ENCODE assay signal across 9 cellular contexts in the genomic region with DNA sequence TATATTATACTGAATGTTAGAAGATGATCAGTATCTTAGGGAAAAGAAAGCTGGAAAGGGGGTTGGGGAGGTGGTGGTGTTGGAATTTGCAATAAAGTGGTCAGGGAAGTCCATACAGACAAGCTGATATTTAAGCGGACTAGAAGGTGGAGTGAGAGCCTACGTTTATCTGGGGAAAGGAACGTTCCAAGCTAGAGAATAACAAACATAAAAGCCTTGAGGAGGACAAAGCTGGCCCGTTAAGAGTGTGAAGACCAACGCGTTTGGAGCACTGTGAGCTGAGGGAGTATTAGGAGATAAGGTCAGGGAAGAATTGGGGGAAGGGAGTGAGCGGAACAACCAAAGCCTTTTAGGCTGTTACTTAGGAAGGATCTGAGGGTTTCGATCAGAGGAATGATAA. TPM values are rescaled to one million over a fixed set of nuclear protein-coding genes. Genes with fewer than 3 reads are reported as not detected.
DNase-seq lines count a peak whose midpoint lies in the region; ATAC-seq, FAIRE-seq and TF ChIP-seq lines count a peak whose summit lies in the region.
"Had no signal": no experiment of that assay in that cellular context is flagged by ENCODE, and none has a peak within 500 bp of the region (broad histone marks: within the 10 kb centered on the region; RNA-seq: fewer than 3 reads in every experiment).

No MANE protein-coding gene starts in this region.

- peak overlapping the region; percentile 82 to 99 (median 91) for H3K4me2 ChIP-seq in BLaER1 treated with 17β-estradiol and CSF1 and Interleukin-3, amounts not matched to agents 10 nM and 100 nM
- H3K4me2 ChIP-seq in Loucy (ENCODE audit: low read depth, low read length, poor library complexity, severe bottlenecking): peak overlapping the region; percentile 93

- ATAC-seq in natural killer cell treated with Interleukin-12 subunit alpha and Interleukin-12 subunit beta and Interleukin-15 and Interleukin-18, amount 100 ng/mL, for 72 hours: no peak

- no peaks in the 10 kb centered on the region for H3K9me3 Mint-ChIP-seq in natural killer cell treated with Interleukin-12 subunit alpha and Interleukin-12 subunit beta and Interleukin-15 and Interleukin-18, amount 100 ng/mL, for 72 hours

- H3K4me1 Mint-ChIP-seq in natural killer cell treated with Interleukin-12 subunit alpha and Interleukin-12 subunit beta and Interleukin-15 and Interleukin-18, amount 100 ng/mL, for 72 hours (ENCODE audit: low read depth in 2 of 2): peaks cover 45 to 49% of the 10 kb centered on the region in 2 donors

- no peaks in the 10 kb centered on the region for H3K27me3 Mint-ChIP-seq in natural killer cell treated with Interleukin-12 subunit alpha and Interleukin-12 subunit beta and Interleukin-15 and Interleukin-18, amount 100 ng/mL, for 72 hours

- H3K9me2 ChIP-seq in Loucy (replicated peaks; ENCODE audit: low read depth, low read length): no peaks in the 10 kb centered on the region

- peaks cover 60 to 88% (median 82%) of the 10 kb centered on the region in 11 experiments for H4K20me1 ChIP-seq in BLaER1 treated with 17β-estradiol and CSF1 and Interleukin-3, amounts not matched to agents 10 nM and 100 nM
- peaks cover 78% of the 10 kb centered on the region for H4K20me1 ChIP-seq in Loucy (ENCODE audit: insufficient read depth, low read length, poor library complexity, severe bottlenecking)

- H3K27me3 ChIP-seq in BLaER1 treated with 17β-estradiol and CSF1 and Interleukin-3, amounts not matched to agents 10 nM and 100 nM: no peaks in the 10 kb centered on the region
- H3K27me3 ChIP-seq in Loucy (ENCODE audit: insufficient read depth, low read length, poor library complexity, severe bottlenecking) (no peaks in the 10 kb centered on the region), dorsolateral prefrontal cortex (no peaks in the 10 kb centered on the region)

- H3K36me3 ChIP-seq in BLaER1 treated with 17β-estradiol and CSF1 and Interleukin-3, amounts not matched to agents 10 nM and 100 nM: peaks cover 38 to 68% (median 51%) of the 10 kb centered on the region in 11 experiments
- H3K36me3 ChIP-seq in Loucy (ENCODE audit: insufficient read depth, low read length): peaks cover 8% of the 10 kb centered on the region; the same call in 1 of the 2 replicates

- 0 out of 2 replicates have a peak, but pooled peaks cover 4% of the 10 kb centered on the region for H3F3A ChIP-seq in Loucy (ENCODE audit: low read depth)

- H3K9me3 ChIP-seq in BLaER1 treated with 17β-estradiol and CSF1 and Interleukin-3, amounts not matched to agents 10 nM and 100 nM (replicated peaks in 1 of 11): no peaks in the 10 kb centered on the region
- no peaks in the 10 kb centered on the region for H3K9me3 ChIP-seq in Loucy (ENCODE audit: insufficient read depth, low read depth, low read length)

- intact Hi-C loops in dorsolateral prefrontal cortex (cut with DNase I): loop anchor here in 1 of 2 donors (2.0 kb wide), 1 partner anchor 51 kb away; the partner anchor contains the start of genes FTSJ3 and PSMC5

- peaks cover 19% of the 10 kb centered on the region for H3K36me3 Mint-ChIP-seq in natural killer cell treated with Interleukin-12 subunit alpha and Interleukin-12 subunit beta and Interleukin-15 and Interleukin-18, amount 100 ng/mL, for 72 hours

- peaks cover 37 to 69% (median 58%) of the 10 kb centered on the region in 10 experiments for H3K4me1 ChIP-seq in BLaER1 treated with 17β-estradiol and CSF1 and Interleukin-3, amounts not matched to agents 10 nM and 100 nM
- H3K4me1 ChIP-seq in Loucy (ENCODE audit: insufficient read depth, low read length, poor library complexity, severe bottlenecking): peaks cover 62% of the 10 kb centered on the region

- TF ChIP-seq CTCF in Loucy (conservative IDR thresholded peaks at IDR 0.05; ENCODE audit: low read length) (no peak), dorsolateral prefrontal cortex (IDR thresholded peaks at IDR 0.05 in 54 of 56, conservative IDR thresholded peaks at IDR 0.05 in 2 of 56; ENCODE audit: low read depth in 1 of 56, partially characterized antibody in 56 of 56) (no peak)

- peak overlapping the region; percentile 82 to 92 (median 86) for H3K4me3 ChIP-seq in BLaER1 treated with 17β-estradiol and CSF1 and Interleukin-3, amounts not matched to agents 10 nM and 100 nM
- H3K4me3 ChIP-seq in Loucy (ENCODE audit: low read length, poor library complexity, severe bottlenecking): peak overlapping the region; percentile 92
- H3K4me3 ChIP-seq in dorsolateral prefrontal cortex: peak overlapping the region in 58 of 59 donors; percentile 78 to 100 (median 95)

- peak overlapping the region; percentile 98 to 99 for H3K27ac Mint-ChIP-seq in natural killer cell treated with Interleukin-12 subunit alpha and Interleukin-12 subunit beta and Interleukin-15 and Interleukin-18, amount 100 ng/mL, for 72 hours

- H3K27ac ChIP-seq in BLaER1 treated with 17β-estradiol and CSF1 and Interleukin-3, amounts not matched to agents 10 nM and 100 nM: peak overlapping the region in 10 of 11 experiments; percentile 89 to 98 (median 94); a peak in 17 of 22 replicates
- H3K27ac ChIP-seq in dorsolateral prefrontal cortex: peak overlapping the region in 23 of 59 donors; percentile 12 to 99 (median 97)

- DNase-seq in dorsolateral prefrontal cortex (no peak), NCI-H2081 (lab: John Stamatoyannopoulos, UW) (no peak), HTR-8/SVneo (ENCODE audit: insufficient read length, low spot score) (no peak), HuH-7 (ENCODE audit: low spot score) (no peak), cerebellum (ENCODE audit: low spot score) (no peak)
- DNase-seq in natural killer cell treated with Interleukin-12 subunit alpha and Interleukin-12 subunit beta and Interleukin-15 and Interleukin-18, amount 100 ng/mL, for 72 hours (ENCODE audit: low spot score): no peak

- no peak for FAIRE-seq in HTR-8/SVneo (lab: Jason Lieb, UNC)
- FAIRE-seq: GM19239 had no signal

- no peak overlapping the region for H2AFZ ChIP-seq in Loucy (ENCODE audit: low read length)

- H3K9ac ChIP-seq in BLaER1 treated with 17β-estradiol and CSF1 and Interleukin-3, amounts not matched to agents 10 nM and 100 nM: peak overlapping the region; percentile 90 to 97 (median 94)
- H3K9ac ChIP-seq in Loucy (ENCODE audit: low read depth, low read length, poor library complexity, severe bottlenecking): peak overlapping the region; percentile 96

- H3K4me3 Mint-ChIP-seq in natural killer cell treated with Interleukin-12 subunit alpha and Interleukin-12 subunit beta and Interleukin-15 and Interleukin-18, amount 100 ng/mL, for 72 hours: peak overlapping the region; percentile 92

- H3K79me2 ChIP-seq in Loucy (ENCODE audit: insufficient read depth, low read length): peaks cover 92% of the 10 kb centered on the region

RNA-seq across cellular contexts. Expression of gene DDX42, which starts 1.4 kb away (rescaled TPM):
- total RNA-seq in dorsolateral prefrontal cortex: 100 to 1,000 TPM in 112 of 120 experiments, 10 to 100 TPM in 8; 85.7 to 168 (median 121) TPM
- total RNA-seq in natural killer cell treated with Interleukin-12 subunit alpha and Interleukin-12 subunit beta and Interleukin-15 and Interleukin-18, amount 100 ng/mL, for 72 hours: 100 to 1,000 TPM; 107 to 161 TPM
- 108 TPM for total RNA-seq in cerebellum

RNA-seq across cellular contexts. Expression of gene CCDC47, which starts 2.0 kb away (rescaled TPM):
- total RNA-seq in dorsolateral prefrontal cortex (100 to 1,000 TPM in 5 of 120 experiments, 10 to 100 TPM in 115; 60.4 to 109 (median 83.6) TPM), cerebellum (41.0 TPM)
- total RNA-seq in natural killer cell treated with Interleukin-12 subunit alpha and Interleukin-12 subunit beta and Interleukin-15 and Interleukin-18, amount 100 ng/mL, for 72 hours: 100 to 1,000 TPM in 1 of 2 donors, 10 to 100 TPM in 1; 72.6 to 102 TPM

RNA-seq across cellular contexts. Expression of gene STRADA, which starts 33.8 kb away (rescaled TPM):
- total RNA-seq in dorsolateral prefrontal cortex (100 to 1,000 TPM in 3 of 120 experiments, 10 to 100 TPM in 117; 47.3 to 105 (median 79.1) TPM), cerebellum (47.6 TPM)
- 10 to 100 TPM; 59.5 to 86.5 TPM for total RNA-seq in natural killer cell treated with Interleukin-12 subunit alpha and Interleukin-12 subunit beta and Interleukin-15 and Interleukin-18, amount 100 ng/mL, for 72 hours

RNA-seq across cellular contexts. Expression of gene PSMC5, which starts 51.8 kb away (rescaled TPM):
- 100 to 1,000 TPM in 115 of 120 experiments, 10 to 100 TPM in 5; 89.5 to 186 (median 136) TPM for total RNA-seq in dorsolateral prefrontal cortex
- total RNA-seq in natural killer cell treated with Interleukin-12 subunit alpha and Interleukin-12 subunit beta and Interleukin-15 and Interleukin-18, amount 100 ng/mL, for 72 hours: 100 to 1,000 TPM; 163 to 202 TPM
- total RNA-seq in cerebellum: 27.5 TPM

RNA-seq across cellular contexts. Expression of gene FTSJ3, which starts 52.0 kb away (rescaled TPM):
- total RNA-seq in dorsolateral prefrontal cortex (10 to 100 TPM; 13.7 to 39.6 (median 25.0) TPM), cerebellum (24.9 TPM)
- 100 to 1,000 TPM in 1 of 2 donors, 10 to 100 TPM in 1; 74.2 to 116 TPM for total RNA-seq in natural killer cell treated with Interleukin-12 subunit alpha and Interleukin-12 subunit beta and Interleukin-15 and Interleukin-18, amount 100 ng/mL, for 72 hours
